In genomic region chr19:13843104-13843921, GRCh38 we compare ENCODE assay signal across 8 cellular contexts. TPM values are rescaled to one million over a fixed set of nuclear protein-coding genes. Genes with fewer than 3 reads are reported as not detected.
A peak's percentile ranks its signal among the peaks of the same experiment; 100 is the strongest.
DNase-seq lines count a peak whose midpoint lies in the region; ATAC-seq and TF ChIP-seq lines count a peak whose summit lies in the region.

No MANE protein-coding gene starts in this region.

- CTCF ChIA-PET in OCI-LY7 (lab: Charles Lee; ENCODE audit: unreplicated experiment), result no interaction called here

- POLR2A ChIA-PET in OCI-LY7 (lab: Charles Lee), result no interaction called here

- BruUV-seq in OCI-LY7 (replicated peaks; lab: Mats Ljungman, UMichigan), result no TSS peak

- TF ChIP-seq CTCF in GM12875 (IDR thresholded peaks at IDR 0.05; ENCODE audit: borderline replicate concordance, insufficient read depth, low read depth, low read length), result no peak
- TF ChIP-seq CTCF in OCI-LY7 (conservative IDR thresholded peaks at IDR 0.05; ENCODE audit: low read length), result no peak

- DNase-seq in OCI-LY7 (ENCODE audit: low spot score) (no peak), ecto neural progenitor cell (ENCODE audit: low spot score) (peak; percentile 71), midbrain (lab: John Stamatoyannopoulos, UW) (peak; percentile 3), posterior vena cava (ENCODE audit: low spot score) (no peak)

- intact Hi-C loops in OCI-LY7 (cut with micrococcal nuclease; ENCODE audit: unreplicated experiment), result no loop called here
- intact Hi-C loops in posterior vena cava (cut with DNase I), result loop anchor here in 1 of 2 donors (10.0 kb wide), 1 partner anchor 689 kb away; the partner anchor contains the start of genes IER2 and STX10

- peak overlapping the region; percentile 82 for H3K4me3 ChIP-seq in GM12875 (ENCODE audit: low read depth, low read length)
- peak overlapping the region; percentile 68 for H3K4me3 ChIP-seq in OCI-LY7 (ENCODE audit: low read depth, low read length, poor library complexity, severe bottlenecking)

- ATAC-seq in GM18498 (IDR thresholded peaks at IDR 0.05; ENCODE audit: unreplicated experiment) (no peak), HG03432 (IDR thresholded peaks at IDR 0.05; ENCODE audit: unreplicated experiment) (no peak), HG02884 (IDR thresholded peaks at IDR 0.05; ENCODE audit: unreplicated experiment) (no peak)

- H4K20me1 ChIP-seq in OCI-LY7 (ENCODE audit: insufficient read depth, low read length), result no peaks in the 10 kb centered on the region

- H3K9me3 ChIP-seq in OCI-LY7 (ENCODE audit: low read length), result no peaks in the 10 kb centered on the region

- H2AFZ ChIP-seq in OCI-LY7 (ENCODE audit: low read length), result peak overlapping the region; percentile 83

- H3K27ac ChIP-seq in OCI-LY7 (ENCODE audit: low read depth, low read length, poor library complexity, severe bottlenecking), result no peak overlapping the region

- peak overlapping the region; percentile 74 for H3K4me2 ChIP-seq in OCI-LY7 (ENCODE audit: low read length)

- H3K4me1 ChIP-seq in OCI-LY7 (ENCODE audit: insufficient read depth, low read length, poor library complexity, severe bottlenecking), result peaks cover 67% of the 10 kb centered on the region

- H3K9me2 ChIP-seq in OCI-LY7 (ENCODE audit: insufficient read depth, low read length), result no peaks in the 10 kb centered on the region

- no peaks in the 10 kb centered on the region for H3K36me3 ChIP-seq in OCI-LY7 (ENCODE audit: insufficient read depth, low read length)

- H3K79me2 ChIP-seq in OCI-LY7 (ENCODE audit: insufficient read depth, low read depth, low read length), result no peaks in the 10 kb centered on the region

RNA-seq across cellular contexts. Expression of gene NANOS3, which starts 33.6 kb away (rescaled TPM):
- not detected in 2 replicates for total RNA-seq in OCI-LY7 (2014; rRNA removed; shearing (Covaris generic))
- total RNA-seq in OCI-LY7 (2022) (not detected in 2 replicates), posterior vena cava (under 1 TPM in 1 of 2 donors, not detected in 1; 1.00 TPM)

RNA-seq across cellular contexts. Expression of gene ZSWIM4, which starts 48.1 kb away (rescaled TPM):
- 3.7 and 5.0 TPM in 2 replicates for total RNA-seq in OCI-LY7 (2014; rRNA removed; shearing (Covaris generic))
- total RNA-seq in OCI-LY7 (2022) (10.8 and 13.4 TPM in 2 replicates), posterior vena cava (1 to 10 TPM; 2.5 to 7.8 TPM)

Comparison
In these comparisons a context has a peak if more than half of its experiments do, and no peak if none do; other contexts are left out.
1. DNase-seq: peak in ecto neural progenitor cell (single experiment) and midbrain (single experiment); none in OCI-LY7 (single experiment) and posterior vena cava (single experiment).